29 cellular contexts compared by ENCODE assay signal in genomic region chr11:18367431-18367830, GRCh38. TPM values are rescaled to one million over a fixed set of nuclear protein-coding genes. Genes with fewer than 3 reads are reported as not detected.
A peak's percentile ranks its signal among the peaks of the same experiment; 100 is the strongest.
DNase-seq lines count a peak whose midpoint lies in the region; ATAC-seq and TF ChIP-seq lines count a peak whose summit lies in the region.
"Had no signal": no experiment of that assay in that cellular context is flagged by ENCODE, and none has a peak within 500 bp of the region (broad histone marks: within the 10 kb centered on the region; RNA-seq: fewer than 3 reads in every experiment).

No MANE protein-coding gene starts in this region.

- H3K4me2 ChIP-seq in BLaER1 treated with 17β-estradiol and CSF1 and Interleukin-3, amounts not matched to agents 10 nM and 100 nM, result peak overlapping the region; percentile 59 to 88 (median 75)

- peak overlapping the region in 10 of 11 experiments; percentile 25 to 91 (median 81); a peak in 18 of 22 replicates for H3K27ac ChIP-seq in BLaER1 treated with 17β-estradiol and CSF1 and Interleukin-3, amounts not matched to agents 10 nM and 100 nM
- H3K27ac ChIP-seq: lower lobe of right lung, ovary, right lobe of liver, SJCRH30, thyroid gland had no signal

- H3K4me3 Mint-ChIP-seq in HFFc6, result no peak overlapping the region
- H3K4me3 Mint-ChIP-seq: activated naive CD8-positive, alpha-beta T cell treated with anti-CD3 and anti-CD28 coated beads, Interleukin-2, amount 50 U/mL, for 24 hours; activated T-helper 1 cell treated with anti-CD3 and anti-CD28 coated beads, Interleukin-12 subunit alpha, Interleukin-12 subunit beta, Interleukin-2, Interleukin-4 antibody, amounts not matched to agents 30 ng/mL and 10 ng/mL and 1 ng/mL, durations not matched to agents 14 hours and 24 hours and 36 hours; dendritic cell treated with granulocyte-macrophage colony-stimulating factor and Interleukin-4, amounts not matched to agents 40 ng/mL and 50 ng/mL, for 4 days; WTC11 had no signal

- H3K36me3 Mint-ChIP-seq in HFFc6 (ENCODE audit: low read depth), result peaks cover 26% of the 10 kb centered on the region

- 0 out of 20 replicates have a peak overlapping the region, but pooled peaks of 1 of the 10 experiments have one; percentile 2 for H3K4me3 ChIP-seq in BLaER1 treated with 17β-estradiol and CSF1 and Interleukin-3, amounts not matched to agents 10 nM and 100 nM
- H3K4me3 ChIP-seq in cardiac fibroblast (replicated peaks in 1 of 2; ENCODE audit: low read depth in 2 of 2, low read length in 2 of 2), result no peak overlapping the region
- H3K4me3 ChIP-seq: lower lobe of right lung, ovary, right lobe of liver, SJCRH30, thyroid gland had no signal

- no peaks in the 10 kb centered on the region for H3K27me3 ChIP-seq in BLaER1 treated with 17β-estradiol and CSF1 and Interleukin-3, amounts not matched to agents 10 nM and 100 nM
- H3K27me3 ChIP-seq: brain microvascular endothelial cell, ovary, right lobe of liver, SJCRH30, thyroid gland had no signal

- TF ChIP-seq CTCF in HFFc6 (IDR thresholded peaks at IDR 0.05) (no peak), cardiac fibroblast (IDR thresholded peaks at IDR 0.05; ENCODE audit: low read depth, low read length) (no peak)

- peaks cover 57 to 66% (median 63%) of the 10 kb centered on the region in 10 experiments for H3K4me1 ChIP-seq in BLaER1 treated with 17β-estradiol and CSF1 and Interleukin-3, amounts not matched to agents 10 nM and 100 nM
- H3K4me1 ChIP-seq: lower lobe of right lung, right lobe of liver, SJCRH30, thyroid gland had no signal

- no peaks in the 10 kb centered on the region for H3K9me3 ChIP-seq in BLaER1 treated with 17β-estradiol and CSF1 and Interleukin-3, amounts not matched to agents 10 nM and 100 nM (replicated peaks in 1 of 11)
- H3K9me3 ChIP-seq: lower lobe of right lung, ovary, right lobe of liver, SJCRH30, thyroid gland had no signal

- peak overlapping the region in 7 of 11 experiments; percentile 51 to 76 (median 66); a peak in 8 of 22 replicates for H3K9ac ChIP-seq in BLaER1 treated with 17β-estradiol and CSF1 and Interleukin-3, amounts not matched to agents 10 nM and 100 nM

- H3K27me3 Mint-ChIP-seq in HFFc6 (ENCODE audit: insufficient read depth), result no peaks in the 10 kb centered on the region; the same call in 1 of the 2 replicates
- H3K27me3 Mint-ChIP-seq: activated naive CD8-positive, alpha-beta T cell treated with anti-CD3 and anti-CD28 coated beads, Interleukin-2, amount 50 U/mL, for 24 hours; dendritic cell treated with granulocyte-macrophage colony-stimulating factor and Interleukin-4, amounts not matched to agents 40 ng/mL and 50 ng/mL, for 4 days had no signal

- no peaks in the 10 kb centered on the region for H3K9me3 Mint-ChIP-seq in HFFc6
- H3K9me3 Mint-ChIP-seq: activated naive CD8-positive, alpha-beta T cell treated with anti-CD3 and anti-CD28 coated beads, Interleukin-2, amount 50 U/mL, for 24 hours; activated T-helper 1 cell treated with anti-CD3 and anti-CD28 coated beads, Interleukin-12 subunit alpha, Interleukin-12 subunit beta, Interleukin-2, Interleukin-4 antibody, amounts not matched to agents 30 ng/mL and 10 ng/mL and 1 ng/mL, durations not matched to agents 14 hours and 24 hours and 36 hours; dendritic cell treated with granulocyte-macrophage colony-stimulating factor and Interleukin-4, amounts not matched to agents 40 ng/mL and 50 ng/mL, for 4 days; WTC11 had no signal

- peaks cover 40 to 82% (median 52%) of the 10 kb centered on the region in 11 experiments for H3K36me3 ChIP-seq in BLaER1 treated with 17β-estradiol and CSF1 and Interleukin-3, amounts not matched to agents 10 nM and 100 nM
- H3K36me3 ChIP-seq: ovary had no signal

- H3K27ac Mint-ChIP-seq in HFFc6, result peak overlapping the region; percentile 42
- H3K27ac Mint-ChIP-seq: activated T-helper 1 cell treated with anti-CD3 and anti-CD28 coated beads, Interleukin-12 subunit alpha, Interleukin-12 subunit beta, Interleukin-2, Interleukin-4 antibody, amounts not matched to agents 30 ng/mL and 10 ng/mL and 1 ng/mL, durations not matched to agents 14 hours and 24 hours and 36 hours; dendritic cell treated with granulocyte-macrophage colony-stimulating factor and Interleukin-4, amounts not matched to agents 40 ng/mL and 50 ng/mL, for 4 days; WTC11 had no signal

- ATAC-seq in GM21528 (IDR thresholded peaks at IDR 0.05; ENCODE audit: low FRiP score, unreplicated experiment) (no peak), HG03432 (IDR thresholded peaks at IDR 0.05; ENCODE audit: unreplicated experiment) (no peak)
- ATAC-seq: activated naive CD8-positive, alpha-beta T cell treated with anti-CD3 and anti-CD28 coated beads, Interleukin-2, amount 50 U/mL, for 24 hours; lower lobe of right lung; right lobe of liver; WTC11 had no signal

- DNase-seq in HFFc6 (no peak), cardiac fibroblast (ENCODE audit: low read depth in 2 of 2) (peak; percentile 28 to 45), kidney tubule cell (ENCODE audit: low spot score) (peak; percentile 17), SIG-M5 treated with dmso at 0.1 percent for 504 hours (lab: John Stamatoyannopoulos, UW; ENCODE audit: unreplicated experiment) (no peak)
- DNase-seq: activated naive CD8-positive, alpha-beta T cell treated with anti-CD3 and anti-CD28 coated beads, Interleukin-2, amount 50 U/mL, for 24 hours; erythroblast; GOT3; Karpas-422; lower lobe of right lung; NCI-H1417; NCI-H2171; NCI-H774; ovary; right lobe of liver; SJCRH30; stimulated activated naive CD4-positive, alpha-beta T cell treated with Interleukin-2 at 50 U/mL for 16 hours; thyroid gland had no signal

- H3K4me1 Mint-ChIP-seq in HFFc6 (ENCODE audit: low read depth), result peaks cover 50% of the 10 kb centered on the region
- H3K4me1 Mint-ChIP-seq: WTC11 had no signal

- H4K20me1 ChIP-seq in BLaER1 treated with 17β-estradiol and CSF1 and Interleukin-3, amounts not matched to agents 10 nM and 100 nM, result no peaks in the 10 kb centered on the region

RNA-seq across cellular contexts. Expression of gene LDHA, which starts 26.9 kb away (rescaled TPM):
- total RNA-seq in HFFc6 (2021; fragmentation: NEBNext Ultra II Directional; extraction: Animal tissue kit (Norgen Biotek cat#: 25700)), result 1,000 to 10,000 TPM; 1,331 to 1,603 (median 1,438) TPM

RNA-seq across cellular contexts. Expression of gene LDHC, which starts 44.7 kb away (rescaled TPM):
- total RNA-seq in HFFc6 (2021; fragmentation: NEBNext Ultra II Directional; extraction: Animal tissue kit (Norgen Biotek cat#: 25700)), result 1 to 10 TPM in 4 of 6 experiments, under 1 TPM in 2; 0.52 to 2.7 (median 2.0) TPM
- total RNA-seq: activated CD8-positive, alpha-beta memory T cell treated with anti-CD3 and anti-CD28 coated beads for 36 hours; activated T-helper 1 cell treated with anti-CD3 and anti-CD28 coated beads, Interleukin-12 subunit alpha, Interleukin-12 subunit beta, Interleukin-2, Interleukin-4 antibody, amounts not matched to agents 30 ng/mL and 10 ng/mL and 1 ng/mL, durations not matched to agents 14 hours and 24 hours and 36 hours; HT-29; lower lobe of right lung; myocyte; OCI-LY7; SJCRH30; T-helper 2 cell treated with Interferon-gamma antibody and Interleukin-4, amounts not matched to agents 100 ng/mL and 5 ng/mL, for 36 hours; WTC11 had no signal

RNA-seq across cellular contexts. Expression of gene GTF2H1, which starts 45.1 kb away (rescaled TPM):
- 10 to 100 TPM; 45.3 to 58.1 (median 52.7) TPM for total RNA-seq in HFFc6 (2021; fragmentation: NEBNext Ultra II Directional; extraction: Animal tissue kit (Norgen Biotek cat#: 25700))

RNA-seq across cellular contexts. Expression of gene HPS5, which starts 45.5 kb away (rescaled TPM):
- total RNA-seq in HFFc6 (2021; fragmentation: NEBNext Ultra II Directional; extraction: Animal tissue kit (Norgen Biotek cat#: 25700)), result 10 to 100 TPM; 31.4 to 41.5 (median 34.4) TPM

Comparison
In these comparisons a context has a peak if more than half of its experiments do, and no peak if none do; other contexts are left out.
1. DNase-seq: peak in cardiac fibroblast (2 of 2) and kidney tubule cell (single experiment); none in HFFc6 (single experiment) and SIG-M5 treated with dmso at 0.1 percent for 504 hours (single experiment).